Comparison of ENCODE assay signal across 8 cellular contexts in the genomic region with DNA sequence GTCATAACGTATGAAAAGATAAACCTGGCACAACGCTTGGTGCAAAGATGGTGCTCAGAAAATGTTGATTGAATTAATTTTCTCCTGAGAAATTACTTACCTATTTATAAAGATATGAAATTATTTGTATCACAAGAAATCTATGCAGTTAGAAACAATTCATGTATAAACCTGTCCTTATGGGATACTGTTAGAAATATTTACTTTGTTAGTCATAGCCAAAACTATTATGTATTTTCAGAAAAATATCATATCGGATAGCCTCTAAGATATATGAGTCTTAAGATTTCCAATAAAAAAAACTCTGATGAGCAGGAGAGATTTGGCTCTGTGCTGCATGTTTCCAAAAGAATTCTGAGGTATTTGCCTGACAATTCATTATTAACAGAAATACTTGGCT.
"Had no signal": no experiment of that assay in that cellular context is flagged by ENCODE, and none has a peak within 500 bp of the region (broad histone marks: within the 10 kb centered on the region; RNA-seq: fewer than 3 reads in every experiment).

No MANE protein-coding gene starts in this region.

- DNase-seq: H9, HCEC 1CT, IMR-90 had no signal

- FAIRE-seq: H1, H54, HTR-8/SVneo, K562 had no signal

- H3K4me3 ChIP-seq: GM23338, K562 had no signal

- ATAC-seq: K562 had no signal
